ENCODE assay signal across 24 cellular contexts in genomic region chr6:18371576-18371975, GRCh38.
"Had no signal": no experiment of that assay in that cellular context is flagged by ENCODE, and none has a peak within 500 bp of the region (broad histone marks: within the 10 kb centered on the region; RNA-seq: fewer than 3 reads in every experiment).

No MANE protein-coding gene starts in this region.

- H3K4me3 ChIP-seq: SJSA1 had no signal

- H3K36me3 ChIP-seq: SJSA1 had no signal

- H3K27ac ChIP-seq: SJSA1 had no signal

- H3K27ac Mint-ChIP-seq: activated CD8-positive, alpha-beta memory T cell treated with anti-CD3 and anti-CD28 coated beads, Interleukin-2, amount 10 ng/mL, durations not matched to agents 7 days and 5 days; activated naive CD4-positive, alpha-beta T cell treated with anti-CD3 and anti-CD28 coated beads for 36 hours; activated naive CD8-positive, alpha-beta T cell; activated T-cell treated with anti-CD3 and anti-CD28 coated beads, Interleukin-2, amount 50 U/mL, for 24 hours; T-helper 17 cell; WTC11 had no signal

- H3K4me1 Mint-ChIP-seq: activated CD8-positive, alpha-beta memory T cell treated with anti-CD3 and anti-CD28 coated beads, Interleukin-2, amount 10 ng/mL, durations not matched to agents 7 days and 5 days; WTC11 had no signal

- H3K27me3 ChIP-seq: SJSA1 had no signal

- H3K4me3 Mint-ChIP-seq: activated CD8-positive, alpha-beta memory T cell treated with anti-CD3 and anti-CD28 coated beads, Interleukin-2, amount 10 ng/mL, durations not matched to agents 7 days and 5 days; activated naive CD4-positive, alpha-beta T cell treated with anti-CD3 and anti-CD28 coated beads for 36 hours; activated naive CD8-positive, alpha-beta T cell; activated T-cell treated with anti-CD3 and anti-CD28 coated beads, Interleukin-2, amount 50 U/mL, for 24 hours; T-helper 17 cell; WTC11 had no signal

- H3K9me3 ChIP-seq: SJSA1 had no signal

- ATAC-seq: activated CD8-positive, alpha-beta memory T cell treated with anti-CD3 and anti-CD28 coated beads, Interleukin-2, amount 10 ng/mL, durations not matched to agents 7 days and 5 days; Panc1; T-helper 17 cell; WTC11 had no signal

- H3K36me3 Mint-ChIP-seq: activated naive CD8-positive, alpha-beta T cell; WTC11 had no signal

- H3K4me1 ChIP-seq: SJSA1 had no signal

- H3K27me3 Mint-ChIP-seq: activated naive CD8-positive, alpha-beta T cell; activated T-cell treated with anti-CD3 and anti-CD28 coated beads, Interleukin-2, amount 50 U/mL, for 24 hours had no signal

- DNase-seq: activated CD4-positive, alpha-beta T cell treated with anti-CD3 and anti-CD28 coated beads for 48 hours; activated CD4-positive, alpha-beta T cell treated with anti-CD3 and anti-CD28 coated beads, Interleukin-2, amount 50 U/mL, for 48 hours; activated CD4-positive, CD25-positive, alpha-beta regulatory T cell treated with anti-CD3 and anti-CD28 coated beads, Interleukin-2, amount 50 U/mL, for 72 hours; activated CD8-positive, alpha-beta memory T cell treated with anti-CD3 and anti-CD28 coated beads, Interleukin-2, amount 10 ng/mL, durations not matched to agents 7 days and 5 days; activated effector memory CD4-positive, alpha-beta T cell treated with anti-CD3 and anti-CD28 coated beads, Interleukin-2, amount 50 U/mL, for 16 hours; activated naive CD4-positive, alpha-beta T cell treated with anti-CD3 and anti-CD28 coated beads for 36 hours; activated T-cell treated with anti-CD3 and anti-CD28 coated beads, Interleukin-2, amount 50 U/mL, for 24 hours; MM.1S; NCI-H1105 treated with DMSO at 0.1 percent for 48 hours; NCI-H1436 treated with DMSO at 0.1 percent for 48 hours; NCI-H187; NCI-H2081; NCI-H510A treated with DMSO at 0.1 percent for 48 hours; NCI-H69; NK-92 treated with Interleukin-12 subunit alpha and Interleukin-12 subunit beta, amount 100 ng/mL, for 24 hours; OCI-M1; RPMI8226; SHP77; T-helper 17 cell; T-helper 9 cell had no signal

- H3K9me3 Mint-ChIP-seq: activated naive CD4-positive, alpha-beta T cell treated with anti-CD3 and anti-CD28 coated beads for 36 hours; activated T-cell treated with anti-CD3 and anti-CD28 coated beads, Interleukin-2, amount 50 U/mL, for 24 hours had no signal
